ENCODE assay signal across 9 cellular contexts in the genomic region with DNA sequence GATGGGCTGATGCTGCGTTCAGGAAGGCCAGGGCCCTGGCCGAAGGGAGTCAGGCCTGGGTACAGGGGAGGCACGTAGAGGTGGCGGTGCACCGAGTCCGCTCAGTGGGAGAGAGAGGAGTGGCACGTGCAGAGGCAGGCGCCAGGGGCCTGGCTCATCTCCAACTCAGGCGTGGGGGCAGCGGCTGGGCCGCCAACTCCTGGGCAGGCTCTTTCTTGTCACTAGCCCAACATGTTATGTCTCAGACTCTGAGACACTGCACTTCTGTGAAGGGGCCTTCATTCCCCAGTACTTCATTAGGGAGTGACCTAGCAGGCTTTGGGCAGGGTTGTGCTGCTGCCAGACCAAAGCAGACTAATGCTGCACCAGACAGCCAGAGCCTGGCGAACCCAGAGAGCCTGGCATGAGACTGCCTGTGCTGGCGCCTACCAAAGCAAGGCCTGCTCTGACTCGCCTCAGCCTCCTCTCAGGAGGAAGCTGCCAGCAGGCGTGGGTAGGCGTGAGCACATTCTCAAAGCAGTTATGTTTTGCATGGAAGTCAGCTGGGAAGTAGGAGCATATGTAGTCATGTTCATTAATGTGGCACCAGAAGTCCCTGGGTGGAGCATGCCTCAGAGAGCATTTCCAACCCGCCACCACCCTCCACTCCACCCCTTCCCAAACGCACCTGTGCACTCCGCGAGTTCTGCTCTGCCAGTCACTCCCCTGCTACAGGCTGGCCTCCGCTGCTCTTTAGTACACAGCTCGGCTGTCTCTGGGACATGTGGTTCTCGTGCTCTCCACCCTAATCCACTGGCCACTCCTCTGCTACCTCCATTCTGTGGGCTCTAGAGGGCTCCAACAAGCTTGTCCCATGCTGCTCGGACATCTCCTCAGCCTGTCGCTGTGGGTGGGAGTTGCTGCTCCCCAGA. TPM values are rescaled to one million over a fixed set of nuclear protein-coding genes. Genes with fewer than 3 reads are reported as not detected.
DNase-seq lines count a peak whose midpoint lies in the region; ATAC-seq, FAIRE-seq and TF ChIP-seq lines count a peak whose summit lies in the region.
"Had no signal": no experiment of that assay in that cellular context is flagged by ENCODE, and none has a peak within 500 bp of the region (broad histone marks: within the 10 kb centered on the region; RNA-seq: fewer than 3 reads in every experiment).

No MANE protein-coding gene starts in this region.

- H3K27ac Mint-ChIP-seq in astrocyte (ENCODE audit: unreplicated experiment), result no peak overlapping the region
- H3K27ac Mint-ChIP-seq: activated B cell treated with CpG ODN at 0.5 μM for 24 hours had no signal

- H3K4me3 Mint-ChIP-seq in astrocyte (ENCODE audit: unreplicated experiment), result no peak overlapping the region
- H3K4me3 Mint-ChIP-seq: activated B cell treated with CpG ODN at 0.5 μM for 24 hours had no signal

- no peaks in the 10 kb centered on the region for H3K9me3 Mint-ChIP-seq in astrocyte (ENCODE audit: unreplicated experiment)
- H3K9me3 Mint-ChIP-seq: activated B cell treated with CpG ODN at 0.5 μM for 24 hours had no signal

- H3K27me3 Mint-ChIP-seq in astrocyte (ENCODE audit: low read depth, unreplicated experiment), result no peaks in the 10 kb centered on the region
- H3K27me3 Mint-ChIP-seq: activated B cell treated with CpG ODN at 0.5 μM for 24 hours had no signal

- peak; percentile 21 for ATAC-seq in stimulated activated naive CD8-positive, alpha-beta T cell treated with anti-CD3 and anti-CD28 coated beads, Interleukin-15, Interleukin-2, amounts not matched to agents 100 U/mL and 50 U/mL, for 24 hours
- no peak for ATAC-seq in HG03378 (IDR thresholded peaks at IDR 0.05; ENCODE audit: unreplicated experiment)

- FAIRE-seq in astrocyte (lab: Jason Lieb, UNC), result no peak
- FAIRE-seq in GM12892 (lab: Jason Lieb, UNC), result no peak

- H3K27ac ChIP-seq in astrocyte (ENCODE audit: low read depth, low read length), result peak overlapping the region; percentile 26

- DNase-seq in 8988T, result peak; percentile 42
- peak; percentile 21 for DNase-seq in Jurkat, Clone E6-1 (ENCODE audit: low read depth, low spot score)
- peak; percentile 77 for DNase-seq in astrocyte (ENCODE audit: low read depth)
- DNase-seq in hypothalamus (lab: John Stamatoyannopoulos, UW), result peak in 26 of 51 donors; percentile 16 to 92 (median 62)
- no peak for DNase-seq in stimulated activated naive CD8-positive, alpha-beta T cell treated with anti-CD3 and anti-CD28 coated beads, Interleukin-15, Interleukin-2, amounts not matched to agents 100 U/mL and 50 U/mL, for 24 hours
- DNase-seq in GM12892 (ENCODE audit: insufficient read length), result no peak
- DNase-seq in activated CD4-positive, alpha-beta T cell treated with anti-CD3 and anti-CD28 coated beads for 48 hours, result no peak
- DNase-seq: activated B cell treated with CpG ODN at 0.5 μM for 24 hours had no signal

- peaks cover 9% of the 10 kb centered on the region for H3K36me3 ChIP-seq in astrocyte (ENCODE audit: insufficient read depth, low read length)

- H3K4me1 ChIP-seq in astrocyte (ENCODE audit: insufficient read depth, low read length), result peaks cover 15% of the 10 kb centered on the region

- no peak overlapping the region for H3K4me3 ChIP-seq in Jurkat, Clone E6-1 (ENCODE audit: low read length)
- no peak overlapping the region for H3K4me3 ChIP-seq in astrocyte (ENCODE audit: insufficient read depth, low read depth, low read length)

- no peak overlapping the region for H2AFZ ChIP-seq in astrocyte (ENCODE audit: low read depth, low read length)

- H3K79me2 ChIP-seq in astrocyte (ENCODE audit: insufficient read depth, low read length), result no peaks in the 10 kb centered on the region

- H3K36me3 Mint-ChIP-seq in astrocyte (ENCODE audit: low read depth, unreplicated experiment), result peaks cover 22% of the 10 kb centered on the region

- peaks cover 44% of the 10 kb centered on the region for H4K20me1 ChIP-seq in astrocyte (ENCODE audit: insufficient read depth, low read length)

- TF ChIP-seq CTCF in astrocyte (IDR thresholded peaks at IDR 0.05; ENCODE audit: insufficient read depth, low read depth, low read length), result no peak

- no peaks in the 10 kb centered on the region for H3K9me3 ChIP-seq in astrocyte (ENCODE audit: insufficient read depth, low read depth, low read length)

- H3K4me1 Mint-ChIP-seq in astrocyte (ENCODE audit: low read depth, unreplicated experiment), result peaks cover 13% of the 10 kb centered on the region
- H3K4me1 Mint-ChIP-seq: activated B cell treated with CpG ODN at 0.5 μM for 24 hours had no signal

- H3K9ac ChIP-seq in astrocyte (ENCODE audit: low read length), result peak overlapping the region; percentile 39

- no peaks in the 10 kb centered on the region for H3K27me3 ChIP-seq in astrocyte (ENCODE audit: insufficient read depth, low read length)

- no peak for TF ChIP-seq POLR2A in GM12892 (IDR thresholded peaks at IDR 0.05; ENCODE audit: low read depth, low read length)

- peak overlapping the region; percentile 53 for H3K4me2 ChIP-seq in astrocyte (ENCODE audit: low read length)

RNA-seq across cellular contexts. Expression of a gene that starts 9.7 kb away (rescaled TPM):
- polyA plus RNA-seq in Jurkat, Clone E6-1 (2012; ENCODE audit: insufficient read depth, insufficient read length), result 89.9 TPM
- 174 and 178 TPM in 2 replicates for total RNA-seq in astrocyte
- 15.3 TPM for polyA plus RNA-seq in GM12892 (2012; ENCODE audit: missing spikeins)

RNA-seq across cellular contexts. Expression of a gene that starts 16.0 kb away (rescaled TPM):
- 12.1 TPM for polyA plus RNA-seq in Jurkat, Clone E6-1 (2012; ENCODE audit: insufficient read depth, insufficient read length)
- total RNA-seq in astrocyte, result 11.9 and 12.4 TPM in 2 replicates
- polyA plus RNA-seq in GM12892 (2012; ENCODE audit: missing spikeins), result 2.5 TPM

RNA-seq across cellular contexts. Expression of a gene that starts 49.5 kb away (rescaled TPM):
- polyA plus RNA-seq in Jurkat, Clone E6-1 (2012; ENCODE audit: insufficient read depth, insufficient read length), result 25.5 TPM
- total RNA-seq in astrocyte, result 32.3 and 35.2 TPM in 2 replicates
- 12.4 TPM for polyA plus RNA-seq in GM12892 (2012; ENCODE audit: missing spikeins)

RNA-seq across cellular contexts. Expression of a gene that starts 49.8 kb away (rescaled TPM):
- 23.9 TPM for polyA plus RNA-seq in Jurkat, Clone E6-1 (2012; ENCODE audit: insufficient read depth, insufficient read length)
- total RNA-seq in astrocyte, result 56.2 TPM in 2 replicates
- polyA plus RNA-seq in GM12892 (2012; ENCODE audit: missing spikeins), result 30.8 TPM

Comparison
In these comparisons a context has a peak if more than half of its experiments do, and no peak if none do; other contexts are left out.
1. DNase-seq: peak in 8988T (single experiment), Jurkat, Clone E6-1 (single experiment), astrocyte (single experiment) and hypothalamus (26 of 51); none in stimulated activated naive CD8-positive, alpha-beta T cell treated with anti-CD3 and anti-CD28 coated beads, Interleukin-15, Interleukin-2, amounts not matched to agents 100 U/mL and 50 U/mL, for 24 hours (single experiment), GM12892 (single experiment) and activated CD4-positive, alpha-beta T cell treated with anti-CD3 and anti-CD28 coated beads for 48 hours (single experiment).